Comparison of ENCODE assay signal across 7 cellular contexts in the genomic region with DNA sequence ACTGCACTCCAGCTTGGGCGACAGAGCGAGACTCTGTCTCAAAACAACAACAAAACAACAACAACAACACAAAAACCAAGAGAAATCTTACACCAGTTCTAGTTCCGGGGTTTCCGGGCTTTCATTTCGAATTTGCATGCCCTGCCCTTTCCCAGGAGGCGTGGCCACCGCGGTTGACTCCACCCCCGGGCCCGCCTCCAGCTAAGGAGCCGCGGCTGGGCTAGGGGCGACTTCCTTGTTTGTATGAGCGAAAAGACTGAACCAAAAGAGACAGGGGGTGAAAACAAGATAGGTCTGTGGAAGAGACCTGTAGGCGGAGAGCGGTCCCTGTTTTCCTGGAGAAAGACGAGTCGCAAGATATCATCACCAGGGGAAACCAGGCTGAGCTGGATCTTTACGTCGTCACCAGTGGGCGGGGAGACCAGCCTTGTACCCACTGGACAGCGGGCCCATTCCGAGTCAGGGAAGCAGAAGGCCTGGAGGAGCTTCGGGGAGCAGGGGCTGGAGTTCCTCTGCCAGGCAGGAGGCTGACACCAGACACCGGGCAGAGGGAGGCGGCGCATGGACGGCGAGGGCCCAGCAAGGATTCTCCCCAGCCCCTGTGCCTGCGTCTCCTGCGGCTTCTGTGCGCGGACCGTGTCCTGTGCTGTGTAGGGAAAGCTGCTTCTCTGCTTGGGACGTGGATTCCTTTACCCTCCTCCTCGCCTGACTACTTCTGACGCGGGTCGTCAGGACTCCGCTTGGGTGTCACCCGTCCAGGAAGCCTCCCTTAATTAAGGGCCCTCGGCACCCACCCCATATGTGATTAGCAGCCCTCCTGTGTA.
DNase-seq lines count a peak whose midpoint lies in the region; ATAC-seq and TF ChIP-seq lines count a peak whose summit lies in the region.

No MANE protein-coding gene starts in this region.

- in situ Hi-C loops in T47D (cut with HindIII; ENCODE audit: low pct_unique_long_range_greater_than_20kb, low sequenced_read_pairs) = no loop called here

- peak; percentile 79 for ATAC-seq in GM18511 (IDR thresholded peaks at IDR 0.05; ENCODE audit: unreplicated experiment)
- peak; percentile 63 for ATAC-seq in HG03095 (IDR thresholded peaks at IDR 0.05; ENCODE audit: unreplicated experiment)

- H3K4me3 ChIP-seq in skin epidermis = peak overlapping the region; percentile 40 to 78 (median 56)

- peak overlapping the region; percentile 91 for H3K27ac ChIP-seq in VCaP
- peak overlapping the region; percentile 85 to 99 (median 97) for H3K27ac ChIP-seq in skin epidermis

- no peak for TF ChIP-seq CTCF in VCaP (conservative IDR thresholded peaks at IDR 0.05)

- peak; percentile 78 for DNase-seq in NCI-H2171 (lab: John Stamatoyannopoulos, UW)
- DNase-seq in T47D (ENCODE audit: low read depth in 1 of 2, low spot score in 1 of 2) = peak; percentile 68 to 98
- DNase-seq in iPS-NIHi11 (ENCODE audit: low spot score) = peak; percentile 84

Comparison
In these comparisons a context has a peak if more than half of its experiments do, and no peak if none do; other contexts are left out.
1. Peak in every context shown above with its lines: DNase-seq, ATAC-seq, H3K4me3 ChIP-seq and H3K27ac ChIP-seq.